Comparison of ENCODE assay signal across 14 cellular contexts in the genomic region with DNA sequence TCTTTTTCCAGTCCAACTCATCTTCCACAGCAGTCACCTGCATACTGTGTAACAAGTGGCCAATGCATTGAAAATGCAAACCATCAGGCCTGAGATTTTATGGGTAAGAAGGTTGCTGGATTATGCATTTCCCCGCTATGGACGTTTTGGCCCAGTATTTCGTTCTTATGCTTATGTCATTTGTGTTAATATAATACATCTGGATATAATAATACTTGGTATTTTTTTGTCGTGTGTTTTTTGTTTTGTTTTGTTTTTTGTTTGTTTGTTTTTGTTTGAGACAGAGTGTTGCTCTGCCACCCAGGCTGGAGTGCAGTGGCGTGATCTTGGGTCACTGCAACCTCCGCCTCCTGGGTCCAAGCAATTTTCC.
DNase-seq lines count a peak whose midpoint lies in the region; ATAC-seq and TF ChIP-seq lines count a peak whose summit lies in the region.
"Had no signal": no experiment of that assay in that cellular context is flagged by ENCODE, and none has a peak within 500 bp of the region (broad histone marks: within the 10 kb centered on the region; RNA-seq: fewer than 3 reads in every experiment).

No MANE protein-coding gene starts in this region.

- H2BK12ac ChIP-seq in neuronal stem cell (ENCODE audit: low read length): no peak overlapping the region

- H3K27me3 ChIP-seq in RWPE2 (ENCODE audit: insufficient read depth, poor library complexity, severe bottlenecking) (no peaks in the 10 kb centered on the region), neuronal stem cell (ENCODE audit: control insufficient read depth in 3 of 3, insufficient read depth in 3 of 3, low read depth in 1 of 3, low read length in 3 of 3) (no peaks in the 10 kb centered on the region)
- no peaks in the 10 kb centered on the region for H3K27me3 ChIP-seq in effector memory CD4-positive, alpha-beta T cell (replicated peaks; ENCODE audit: control insufficient read depth, insufficient read depth, low read length, poor library complexity, severe bottlenecking)

- H3K4me1 Mint-ChIP-seq in activated T-cell treated with anti-CD3 and anti-CD28 coated beads, Interleukin-2, amount 50 U/mL, for 24 hours (ENCODE audit: low read depth): peaks cover 76% of the 10 kb centered on the region

- H3K27ac ChIP-seq in RWPE2 (ENCODE audit: poor library complexity, severe bottlenecking): peak overlapping the region; percentile 11
- H3K27ac ChIP-seq in effector memory CD4-positive, alpha-beta T cell (ENCODE audit: insufficient read depth, low read length, poor library complexity, severe bottlenecking): peak overlapping the region; percentile 38
- no peak overlapping the region for H3K27ac ChIP-seq in neuronal stem cell (replicated peaks; ENCODE audit: low read length)

- H3K79me1 ChIP-seq in neuronal stem cell (ENCODE audit: low read depth, low read length): no peaks in the 10 kb centered on the region

- DNase-seq in activated T-cell treated with anti-CD3 and anti-CD28 coated beads, Interleukin-2, amount 50 U/mL, for 24 hours: no peak
- no peak for DNase-seq in activated T-cell treated with anti-CD3 and anti-CD28 coated beads, Interleukin-2, amount 50 U/mL, for 1 hour
- DNase-seq in RWPE2 (ENCODE audit: low spot score): no peak
- DNase-seq in effector memory CD4-positive, alpha-beta T cell: no peak
- no peak for DNase-seq in neuronal stem cell (ENCODE audit: low spot score)
- DNase-seq in H4 (ENCODE audit: low spot score): no peak
- DNase-seq: activated gamma-delta T cell treated with Interleukin-2 at 50 U/mL for 16 hours, Kasumi-1, mesendoderm, NCI-H1694 treated with DMSO at 0.1 percent for 48 hours, NCI-H526 treated with DMSO at 0.1 percent for 48 hours had no signal

- H2BK120ac ChIP-seq in neuronal stem cell (ENCODE audit: low read depth, low read length): no peak overlapping the region

- no peak overlapping the region for H3K4ac ChIP-seq in neuronal stem cell (ENCODE audit: low read length)

- H2AK5ac ChIP-seq in neuronal stem cell (ENCODE audit: low read depth, low read length): no peak overlapping the region

- H2AFZ ChIP-seq in neuronal stem cell (ENCODE audit: low read length): peak overlapping the region; percentile 68

- no peak overlapping the region for H2BK15ac ChIP-seq in neuronal stem cell (ENCODE audit: low read length)

- H3K9ac ChIP-seq in neuronal stem cell (ENCODE audit: low read depth, low read length, poor library complexity): no peak overlapping the region

- H3K9me3 Mint-ChIP-seq in activated T-cell treated with anti-CD3 and anti-CD28 coated beads, Interleukin-2, amount 50 U/mL, for 24 hours: no peaks in the 10 kb centered on the region

- H2BK5ac ChIP-seq in neuronal stem cell (ENCODE audit: low read length): no peak overlapping the region

- no peak overlapping the region for H4K8ac ChIP-seq in neuronal stem cell (ENCODE audit: low read depth, low read length)

- no peak overlapping the region for H3K4me3 Mint-ChIP-seq in activated T-cell treated with anti-CD3 and anti-CD28 coated beads, Interleukin-2, amount 50 U/mL, for 24 hours

- H3K23ac ChIP-seq in neuronal stem cell (ENCODE audit: low read depth, low read length, poor library complexity): no peak overlapping the region

- H3K27ac Mint-ChIP-seq in activated T-cell treated with anti-CD3 and anti-CD28 coated beads, Interleukin-2, amount 50 U/mL, for 24 hours: peak overlapping the region; percentile 97

- no peak overlapping the region for H3K4me2 ChIP-seq in neuronal stem cell (ENCODE audit: insufficient read depth, low read length, poor library complexity, severe bottlenecking)

- H3K4me1 ChIP-seq in RWPE2 (ENCODE audit: insufficient read depth, poor library complexity, severe bottlenecking) (peaks cover 10% of the 10 kb centered on the region), neuronal stem cell (ENCODE audit: control insufficient read depth in 2 of 2, insufficient read depth in 1 of 2, low read depth in 1 of 2, low read length in 2 of 2) (peaks cover 0 to 4% of the 10 kb centered on the region in 2 donors)
- peaks cover 37% of the 10 kb centered on the region for H3K4me1 ChIP-seq in effector memory CD4-positive, alpha-beta T cell (ENCODE audit: control insufficient read depth, insufficient read depth, low read length, poor library complexity, severe bottlenecking)

- no peak for ATAC-seq in RWPE2 (ENCODE audit: low read depth)
- ATAC-seq in HG03432 (IDR thresholded peaks at IDR 0.05; ENCODE audit: unreplicated experiment): no peak
- ATAC-seq in HG03175 (IDR thresholded peaks at IDR 0.05; ENCODE audit: unreplicated experiment): no peak
- ATAC-seq: Panc1 had no signal

- no peaks in the 10 kb centered on the region for H3K36me3 Mint-ChIP-seq in activated T-cell treated with anti-CD3 and anti-CD28 coated beads, Interleukin-2, amount 50 U/mL, for 24 hours (ENCODE audit: low read depth)

- no peaks in the 10 kb centered on the region for H3K9me3 ChIP-seq in RWPE2 (ENCODE audit: severe bottlenecking)
- no peaks in the 10 kb centered on the region for H3K9me3 ChIP-seq in effector memory CD4-positive, alpha-beta T cell (ENCODE audit: control insufficient read depth, low read length)
- no peaks in the 10 kb centered on the region for H3K9me3 ChIP-seq in neuronal stem cell (replicated peaks in 1 of 2; ENCODE audit: control insufficient read depth in 2 of 2, insufficient read depth in 1 of 2, low read depth in 1 of 2, low read length in 2 of 2)

- H3K36me3 ChIP-seq in RWPE2 (ENCODE audit: low read depth): no peaks in the 10 kb centered on the region
- no peaks in the 10 kb centered on the region for H3K36me3 ChIP-seq in effector memory CD4-positive, alpha-beta T cell (ENCODE audit: control insufficient read depth, insufficient read depth, low read length)
- no peaks in the 10 kb centered on the region for H3K36me3 ChIP-seq in neuronal stem cell (replicated peaks in 1 of 2; ENCODE audit: control insufficient read depth in 2 of 2, insufficient read depth in 2 of 2, low read length in 2 of 2)

- no peaks in the 10 kb centered on the region for H3K27me3 Mint-ChIP-seq in activated T-cell treated with anti-CD3 and anti-CD28 coated beads, Interleukin-2, amount 50 U/mL, for 24 hours

- no peak overlapping the region for H3K18ac ChIP-seq in neuronal stem cell (ENCODE audit: low read length)

- no peak overlapping the region for H4K91ac ChIP-seq in neuronal stem cell (ENCODE audit: low read depth, low read length, poor library complexity)

- H3K14ac ChIP-seq in neuronal stem cell (ENCODE audit: low read length): no peak overlapping the region

- H3K4me3 ChIP-seq in RWPE2 (ENCODE audit: severe bottlenecking): no peak overlapping the region
- H3K4me3 ChIP-seq in effector memory CD4-positive, alpha-beta T cell (ENCODE audit: insufficient read depth, low read depth, low read length, poor library complexity, severe bottlenecking): peak overlapping the region; percentile 21
- no peak overlapping the region for H3K4me3 ChIP-seq in neuronal stem cell (ENCODE audit: low read length in 2 of 2)

- WGBS in neuronal stem cell (ENCODE audit: extremely low coverage in 2 of 2, insufficient read length in 2 of 2, insufficient replicate concordance in 1 of 2), 2 donors: 100% methylated on average over 1 of the region's 6 CpGs; no CpG with 5 or more reads in 1 of the 2 donors

- TF ChIP-seq CTCF in RWPE2 (IDR thresholded peaks at IDR 0.05; ENCODE audit: poor library complexity, severe bottlenecking): no peak
